1 cellular context compared by ENCODE assay signal in genomic region chr3:194315088-194315964, GRCh38.
TF ChIP-seq lines count a peak whose summit lies in the region.

No MANE protein-coding gene starts in this region.

TF ChIP-seq in K562, 482 proteins besides CTCF, POLR2A, EP300 and RAD21 (continued from another document):
- 0 out of 2 replicates have a peak, but pooled peaks have one; percentile 74 for TF ChIP-seq HMGXB4 (CRISPR knock-in tag; IDR thresholded peaks at IDR 0.05)
